Comparison of ENCODE assay signal across 36 cellular contexts in the genomic region with DNA sequence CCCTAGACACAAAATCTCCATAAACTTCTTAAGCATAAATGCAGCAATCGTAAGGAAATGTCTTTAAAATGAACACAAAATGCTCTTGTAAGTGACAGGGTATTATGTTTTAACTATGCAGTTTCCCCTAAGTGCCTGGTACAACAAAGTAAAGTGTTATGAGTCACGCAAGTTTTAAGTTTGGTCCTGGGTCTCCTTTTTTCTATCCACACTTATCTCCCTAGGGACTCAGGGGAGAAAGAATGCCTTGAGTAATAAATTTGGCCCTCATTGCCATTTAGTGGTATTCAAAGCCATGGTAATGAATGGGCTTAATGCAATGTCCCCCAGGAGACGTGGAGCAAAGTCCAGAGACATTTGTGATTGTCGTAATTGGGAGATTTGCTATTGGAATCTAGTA.
"Had no signal": no experiment of that assay in that cellular context is flagged by ENCODE, and none has a peak within 500 bp of the region (broad histone marks: within the 10 kb centered on the region; RNA-seq: fewer than 3 reads in every experiment).

No MANE protein-coding gene starts in this region.

- H3K27me3 Mint-ChIP-seq: activated CD4-positive, alpha-beta T cell treated with anti-CD3 and anti-CD28 coated beads, Interleukin-2, amount 10 ng/mL, durations not matched to agents 24 days and 14 days; activated CD8-positive, alpha-beta memory T cell treated with anti-CD3 and anti-CD28 coated beads, Interleukin-2, amount 10 ng/mL, durations not matched to agents 7 days and 5 days; activated naive CD8-positive, alpha-beta T cell treated with anti-CD3 and anti-CD28 coated beads, Interleukin-2, amount 50 U/mL, for 24 hours; brain had no signal

- H3K36me3 ChIP-seq: adrenal gland, breast epithelium, cardiac muscle cell, colonic mucosa, gastrocnemius medialis, heart left ventricle had no signal

- H3K4me1 ChIP-seq: adrenal gland, breast epithelium, colonic mucosa, foreskin keratinocyte, gastrocnemius medialis, heart left ventricle had no signal

- H3K27ac ChIP-seq: adrenal gland, breast epithelium, cardiac muscle cell, colonic mucosa, foreskin keratinocyte, gastrocnemius medialis, heart left ventricle had no signal

- H3K36me3 Mint-ChIP-seq: activated CD4-positive, alpha-beta memory T cell treated with anti-CD3 and anti-CD28 coated beads for 36 hours; activated CD8-positive, alpha-beta memory T cell treated with anti-CD3 and anti-CD28 coated beads, Interleukin-2, amount 10 ng/mL, durations not matched to agents 7 days and 5 days; activated naive CD4-positive, alpha-beta T cell treated with anti-CD3 and anti-CD28 coated beads, Interleukin-2, amount 50 U/mL, for 24 hours; activated naive CD8-positive, alpha-beta T cell treated with anti-CD3 and anti-CD28 coated beads for 36 hours; brain had no signal

- ATAC-seq: activated CD4-positive, alpha-beta T cell treated with anti-CD3 and anti-CD28 coated beads for 36 hours; activated CD8-positive, alpha-beta memory T cell treated with anti-CD3 and anti-CD28 coated beads, Interleukin-2, amount 10 ng/mL, durations not matched to agents 7 days and 5 days; activated CD8-positive, alpha-beta T cell treated with anti-CD3 and anti-CD28 coated beads, Interleukin-2, amount 10 ng/mL, durations not matched to agents 7 days and 5 days; activated naive CD8-positive, alpha-beta T cell treated with anti-CD3 and anti-CD28 coated beads, Interleukin-2, amount 50 U/mL, for 24 hours; esophagus mucosa; foreskin keratinocyte; gastrocnemius medialis; heart left ventricle; T-helper 17 cell had no signal

- H3K27ac Mint-ChIP-seq: activated CD4-positive, alpha-beta memory T cell treated with anti-CD3 and anti-CD28 coated beads for 36 hours; activated CD4-positive, alpha-beta T cell treated with anti-CD3 and anti-CD28 coated beads for 36 hours; activated CD4-positive, alpha-beta T cell treated with anti-CD3 and anti-CD28 coated beads, Interleukin-2, amount 10 ng/mL, durations not matched to agents 24 days and 14 days; activated CD8-positive, alpha-beta memory T cell treated with anti-CD3 and anti-CD28 coated beads, Interleukin-2, amount 10 ng/mL, durations not matched to agents 7 days and 5 days; activated CD8-positive, alpha-beta T cell treated with anti-CD3 and anti-CD28 coated beads, Interleukin-2, amount 10 ng/mL, durations not matched to agents 7 days and 5 days; activated naive CD4-positive, alpha-beta T cell treated with anti-CD3 and anti-CD28 coated beads for 36 hours; activated naive CD4-positive, alpha-beta T cell treated with anti-CD3 and anti-CD28 coated beads, Interleukin-2, amount 50 U/mL, for 24 hours; activated naive CD8-positive, alpha-beta T cell treated with anti-CD3 and anti-CD28 coated beads for 36 hours; activated naive CD8-positive, alpha-beta T cell treated with anti-CD3 and anti-CD28 coated beads, Interleukin-2, amount 50 U/mL, for 24 hours; activated T-helper 1 cell treated with anti-CD3 and anti-CD28 coated beads, Interleukin-12 subunit alpha, Interleukin-12 subunit beta, Interleukin-2, Interleukin-4 antibody, amounts not matched to agents 30 ng/mL and 10 ng/mL and 1 ng/mL, durations not matched to agents 14 hours and 24 hours and 36 hours; activated T-helper 2 cell treated with anti-CD3 and anti-CD28 coated beads, Interferon-gamma antibody, Interleukin-2, Interleukin-4, amounts not matched to agents 10 μg/mL and 5 μg/mL and 100 μg/mL, durations not matched to agents 14 hours and 24 hours and 36 hours; brain; T-helper 17 cell; T-helper 2 cell treated with Interferon-gamma antibody and Interleukin-4, amounts not matched to agents 5 μg/mL and 100 μg/mL, for 36 hours had no signal

- DNase-seq: activated CD4-positive, alpha-beta memory T cell treated with anti-CD3 and anti-CD28 coated beads for 36 hours; activated CD4-positive, alpha-beta T cell treated with anti-CD3 and anti-CD28 coated beads for 36 hours; activated CD4-positive, alpha-beta T cell treated with anti-CD3 and anti-CD28 coated beads, Interleukin-2, amount 10 ng/mL, durations not matched to agents 24 days and 14 days; activated CD4-positive, CD25-positive, alpha-beta regulatory T cell; activated CD4-positive, CD25-positive, alpha-beta regulatory T cell treated with anti-CD3 and anti-CD28 coated beads, Interleukin-2, amount 50 U/mL, for 72 hours; activated CD8-positive, alpha-beta memory T cell treated with anti-CD3 and anti-CD28 coated beads, Interleukin-2, amount 10 ng/mL, durations not matched to agents 7 days and 5 days; activated CD8-positive, alpha-beta memory T cell treated with anti-CD3 and anti-CD28 coated beads, Interleukin-2, amount 50 U/mL, for 4 hours; activated CD8-positive, alpha-beta T cell treated with anti-CD3 and anti-CD28 coated beads, Interleukin-2, amount 10 ng/mL, durations not matched to agents 7 days and 5 days; activated effector memory CD4-positive, alpha-beta T cell treated with anti-CD3 and anti-CD28 coated beads, Interleukin-2, amount 50 U/mL, for 16 hours; activated naive CD4-positive, alpha-beta T cell treated with anti-CD3 and anti-CD28 coated beads for 36 hours; activated naive CD8-positive, alpha-beta T cell treated with anti-CD3 and anti-CD28 coated beads for 36 hours; activated naive CD8-positive, alpha-beta T cell treated with anti-CD3 and anti-CD28 coated beads, Interleukin-2, amount 50 U/mL, for 24 hours; activated T-cell treated with anti-CD3 and anti-CD28 coated beads, Interleukin-2, amount 50 U/mL, for 1 hour; activated T-cell treated with anti-CD3 and anti-CD28 coated beads, Interleukin-2, amount 50 U/mL, for 48 hours; adrenal gland; amygdala; aorta; central memory CD4-positive, alpha-beta T cell; cerebellar nuclear complex; colonic mucosa; effector CD8-positive, alpha-beta T cell; foreskin keratinocyte; gastrocnemius medialis; glutamatergic neuron; heart left ventricle; T-helper 1 cell; T-helper 17 cell; T1000 had no signal

- H3K9me3 Mint-ChIP-seq: activated CD4-positive, alpha-beta memory T cell treated with anti-CD3 and anti-CD28 coated beads for 36 hours; activated CD4-positive, alpha-beta T cell treated with anti-CD3 and anti-CD28 coated beads, Interleukin-2, amount 10 ng/mL, durations not matched to agents 24 days and 14 days; activated naive CD4-positive, alpha-beta T cell treated with anti-CD3 and anti-CD28 coated beads for 36 hours; activated naive CD4-positive, alpha-beta T cell treated with anti-CD3 and anti-CD28 coated beads, Interleukin-2, amount 50 U/mL, for 24 hours; activated naive CD8-positive, alpha-beta T cell treated with anti-CD3 and anti-CD28 coated beads, Interleukin-2, amount 50 U/mL, for 24 hours; activated T-helper 1 cell treated with anti-CD3 and anti-CD28 coated beads, Interleukin-12 subunit alpha, Interleukin-12 subunit beta, Interleukin-2, Interleukin-4 antibody, amounts not matched to agents 30 ng/mL and 10 ng/mL and 1 ng/mL, durations not matched to agents 14 hours and 24 hours and 36 hours; activated T-helper 2 cell treated with anti-CD3 and anti-CD28 coated beads, Interferon-gamma antibody, Interleukin-2, Interleukin-4, amounts not matched to agents 10 μg/mL and 5 μg/mL and 100 μg/mL, durations not matched to agents 14 hours and 24 hours and 36 hours; T-helper 2 cell treated with Interferon-gamma antibody and Interleukin-4, amounts not matched to agents 5 μg/mL and 100 μg/mL, for 36 hours had no signal

- H3K4me3 ChIP-seq: adrenal gland, breast epithelium, cardiac muscle cell, colonic mucosa, gastrocnemius medialis, heart left ventricle had no signal

- H3K27me3 ChIP-seq: cardiac muscle cell, colonic mucosa, foreskin keratinocyte, gastrocnemius medialis had no signal

- H3K9me3 ChIP-seq: adrenal gland, breast epithelium, colonic mucosa, gastrocnemius medialis, heart left ventricle had no signal

- H3K4me1 Mint-ChIP-seq: activated CD4-positive, alpha-beta T cell treated with anti-CD3 and anti-CD28 coated beads for 36 hours; activated CD4-positive, alpha-beta T cell treated with anti-CD3 and anti-CD28 coated beads, Interleukin-2, amount 10 ng/mL, durations not matched to agents 24 days and 14 days; activated CD8-positive, alpha-beta memory T cell treated with anti-CD3 and anti-CD28 coated beads, Interleukin-2, amount 10 ng/mL, durations not matched to agents 7 days and 5 days; activated naive CD4-positive, alpha-beta T cell treated with anti-CD3 and anti-CD28 coated beads, Interleukin-2, amount 50 U/mL, for 24 hours; activated naive CD8-positive, alpha-beta T cell treated with anti-CD3 and anti-CD28 coated beads for 36 hours; activated naive CD8-positive, alpha-beta T cell treated with anti-CD3 and anti-CD28 coated beads, Interleukin-2, amount 50 U/mL, for 24 hours; brain; T-helper 17 cell had no signal

- H3K4me3 Mint-ChIP-seq: activated CD4-positive, alpha-beta memory T cell treated with anti-CD3 and anti-CD28 coated beads for 36 hours; activated CD4-positive, alpha-beta T cell treated with anti-CD3 and anti-CD28 coated beads for 36 hours; activated CD4-positive, alpha-beta T cell treated with anti-CD3 and anti-CD28 coated beads, Interleukin-2, amount 10 ng/mL, durations not matched to agents 24 days and 14 days; activated CD8-positive, alpha-beta memory T cell treated with anti-CD3 and anti-CD28 coated beads, Interleukin-2, amount 10 ng/mL, durations not matched to agents 7 days and 5 days; activated CD8-positive, alpha-beta T cell treated with anti-CD3 and anti-CD28 coated beads, Interleukin-2, amount 10 ng/mL, durations not matched to agents 7 days and 5 days; activated naive CD4-positive, alpha-beta T cell treated with anti-CD3 and anti-CD28 coated beads for 36 hours; activated naive CD4-positive, alpha-beta T cell treated with anti-CD3 and anti-CD28 coated beads, Interleukin-2, amount 50 U/mL, for 24 hours; activated naive CD8-positive, alpha-beta T cell treated with anti-CD3 and anti-CD28 coated beads for 36 hours; activated naive CD8-positive, alpha-beta T cell treated with anti-CD3 and anti-CD28 coated beads, Interleukin-2, amount 50 U/mL, for 24 hours; activated T-helper 1 cell treated with anti-CD3 and anti-CD28 coated beads, Interleukin-12 subunit alpha, Interleukin-12 subunit beta, Interleukin-2, Interleukin-4 antibody, amounts not matched to agents 30 ng/mL and 10 ng/mL and 1 ng/mL, durations not matched to agents 14 hours and 24 hours and 36 hours; brain; T-helper 17 cell; T-helper 2 cell treated with Interferon-gamma antibody and Interleukin-4, amounts not matched to agents 5 μg/mL and 100 μg/mL, for 36 hours had no signal
